In the genomic region with DNA sequence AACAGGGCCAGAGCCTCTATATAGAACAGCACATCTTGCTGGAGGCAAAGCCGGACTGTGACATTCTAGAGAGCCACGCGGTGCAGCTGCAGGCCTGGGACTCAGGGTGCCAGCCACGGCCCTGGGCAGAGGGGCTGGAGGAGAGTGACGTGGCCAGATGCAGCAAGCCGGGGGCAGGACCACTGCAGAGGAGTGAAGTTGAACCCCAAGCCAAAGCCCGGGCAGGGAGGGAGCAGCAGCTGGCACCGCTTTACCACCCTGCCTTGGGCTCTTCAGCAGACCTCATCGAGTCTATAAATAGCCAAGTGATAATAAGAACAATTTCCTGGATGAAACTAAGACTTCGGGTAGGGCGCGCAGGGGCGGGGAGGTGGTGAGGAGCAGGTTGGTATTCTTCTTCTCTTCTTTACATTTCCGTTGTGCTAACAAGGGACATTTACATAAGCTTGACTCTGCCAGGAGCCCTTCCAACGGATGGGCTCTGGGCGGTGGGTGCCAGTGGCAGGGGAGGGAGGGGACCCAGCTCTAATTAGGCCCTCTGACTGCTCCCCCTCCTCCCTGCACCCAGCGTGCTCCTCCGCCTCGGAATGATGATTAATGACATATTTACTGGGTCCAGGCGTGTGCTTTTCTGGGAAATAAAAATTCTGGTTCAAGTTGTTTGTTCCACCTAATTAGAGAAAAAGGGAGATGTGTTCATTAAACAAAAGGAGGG, we compare ENCODE assay signal across 8 cellular contexts.
DNase-seq lines count a peak whose midpoint lies in the region; ATAC-seq and TF ChIP-seq lines count a peak whose summit lies in the region.

No MANE protein-coding gene starts in this region.

- H3K36me3 ChIP-seq in gastroesophageal sphincter (no peaks in the 10 kb centered on the region), HAP-1 (replicated peaks) (no peaks in the 10 kb centered on the region)

- ATAC-seq in Right ventricle myocardium superior (ENCODE audit: poor library complexity) (peak; percentile 70), HG03045 (IDR thresholded peaks at IDR 0.05; ENCODE audit: unreplicated experiment) (peak; percentile 75), gastroesophageal sphincter (no peak)

- H3K27me3 ChIP-seq in gastroesophageal sphincter (peaks cover 44% of the 10 kb centered on the region), HAP-1 (ENCODE audit: low read depth) (peaks cover 3% of the 10 kb centered on the region; the same call in 1 of the 2 replicates)

- DNase-seq in Right ventricle myocardium superior (no peak), cardiac septum (ENCODE audit: low spot score) (no peak), NCI-H774 (lab: John Stamatoyannopoulos, UW) (peak; percentile 51), globus pallidus (ENCODE audit: low spot score) (peak; percentile 32), HAP-1 (ENCODE audit: low spot score in 2 of 2) (no peak), ACHN (no peak)

- peaks cover 0 to 6% (median 0%) of the 10 kb centered on the region in 3 donors for H3K9me3 ChIP-seq in gastroesophageal sphincter
- no peaks in the 10 kb centered on the region for H3K9me3 ChIP-seq in HAP-1

- H3K4me3 ChIP-seq in gastroesophageal sphincter, result no peak overlapping the region
- no peak overlapping the region for H3K4me3 ChIP-seq in HAP-1

- H3K4me1 ChIP-seq in gastroesophageal sphincter (peaks cover 0 to 15% (median 0%) of the 10 kb centered on the region in 3 donors), HAP-1 (no peaks in the 10 kb centered on the region)

- no peak for TF ChIP-seq POLR2A in gastroesophageal sphincter (IDR thresholded peaks at IDR 0.05)

- TF ChIP-seq CTCF in gastroesophageal sphincter (IDR thresholded peaks at IDR 0.05), result no peak

- TF ChIP-seq EP300 in gastroesophageal sphincter (IDR thresholded peaks at IDR 0.05), result no peak

- WGBS in gastroesophageal sphincter (ENCODE audit: low coverage in 1 of 2), 2 donors, result 21 to 27% methylated on average over 6 to 9 of the region's 20 CpGs

- in situ Hi-C loops in HAP-1 (cut with MboI; ENCODE audit: low sequenced_read_pairs) (no loop called here), ACHN (cut with HindIII; ENCODE audit: low pct_ligation_motif_present, low pct_unique_long_range_greater_than_20kb, low sequenced_read_pairs) (no loop called here)

- intact Hi-C loops in Right ventricle myocardium superior (cut with DNase I), result no loop called here
- intact Hi-C loops in cardiac septum (cut with DNase I), result no loop called here

- no peak overlapping the region for H3K27ac ChIP-seq in gastroesophageal sphincter

Comparison
In these comparisons a context has a peak if more than half of its experiments do, and no peak if none do; other contexts are left out.
1. DNase-seq: peak in NCI-H774 (single experiment) and globus pallidus (single experiment); none in Right ventricle myocardium superior (single experiment), cardiac septum (single experiment), HAP-1 (0 of 2) and ACHN (single experiment).